24 cellular contexts compared by ENCODE assay signal in the genomic region with DNA sequence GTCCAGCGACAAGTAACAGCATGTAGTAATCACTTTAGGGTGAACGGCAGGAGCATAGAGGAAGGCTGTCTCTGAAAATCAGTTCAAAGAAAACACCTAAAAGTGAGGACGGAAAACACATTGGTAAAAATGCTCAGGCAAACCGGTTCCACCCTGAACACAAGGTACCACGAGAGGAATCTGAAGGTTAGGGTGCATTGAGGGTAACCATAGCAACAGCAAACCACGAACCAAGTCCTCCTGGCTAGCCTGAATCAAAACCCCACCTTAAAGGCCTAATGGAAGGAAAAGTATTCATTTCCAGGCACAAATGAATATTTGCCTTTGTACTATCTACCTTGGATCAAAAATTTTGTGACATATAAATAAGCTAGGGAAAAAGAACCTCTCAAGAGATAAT.
A peak's percentile ranks its signal among the peaks of the same experiment; 100 is the strongest.
DNase-seq lines count a peak whose midpoint lies in the region; ATAC-seq and TF ChIP-seq lines count a peak whose summit lies in the region.
"Had no signal": no experiment of that assay in that cellular context is flagged by ENCODE, and none has a peak within 500 bp of the region (broad histone marks: within the 10 kb centered on the region; RNA-seq: fewer than 3 reads in every experiment).

No MANE protein-coding gene starts in this region.

- H3K36me3 ChIP-seq in GM23338 (ENCODE audit: insufficient read depth): no peaks in the 10 kb centered on the region
- H3K36me3 ChIP-seq in neural progenitor cell: no peaks in the 10 kb centered on the region
- no peaks in the 10 kb centered on the region for H3K36me3 ChIP-seq in upper lobe of left lung
- H3K36me3 ChIP-seq: BLaER1 treated with 17β-estradiol and CSF1 and Interleukin-3, amounts not matched to agents 10 nM and 100 nM; MG63 had no signal

- H3F3A ChIP-seq in GM23338 (replicated peaks; ENCODE audit: low read depth): no peaks in the 10 kb centered on the region
- H3F3A ChIP-seq in neural progenitor cell (ENCODE audit: low read depth): no peaks in the 10 kb centered on the region

- 69 to 77% methylated on average over 6 of the region's 6 CpGs for WGBS in upper lobe of left lung, 2 donors

- H2AFZ ChIP-seq in GM23338 (no peak overlapping the region), neural progenitor cell (replicated peaks) (no peak overlapping the region)

- H3K27me3 ChIP-seq in GM23338 (ENCODE audit: insufficient read depth) (no peaks in the 10 kb centered on the region), neural progenitor cell (no peaks in the 10 kb centered on the region), upper lobe of left lung (no peaks in the 10 kb centered on the region)
- H3K27me3 ChIP-seq: BLaER1 treated with 17β-estradiol and CSF1 and Interleukin-3, amounts not matched to agents 10 nM and 100 nM; MG63 had no signal

- H4K20me1 ChIP-seq in GM23338 (replicated peaks; ENCODE audit: insufficient read depth): no peaks in the 10 kb centered on the region
- no peaks in the 10 kb centered on the region for H4K20me1 ChIP-seq in neural progenitor cell (ENCODE audit: low read depth)
- H4K20me1 ChIP-seq: BLaER1 treated with 17β-estradiol and CSF1 and Interleukin-3, amounts not matched to agents 10 nM and 100 nM had no signal

- H3K4me1 Mint-ChIP-seq in GM23338 (peaks cover 20% of the 10 kb centered on the region; the same call in 2 of the 3 replicates), neural progenitor cell (peaks cover 4% of the 10 kb centered on the region)

- H3K79me2 ChIP-seq in GM23338 (replicated peaks; ENCODE audit: insufficient read depth): no peaks in the 10 kb centered on the region
- no peaks in the 10 kb centered on the region for H3K79me2 ChIP-seq in neural progenitor cell (ENCODE audit: low read depth)

- H3K4me1 ChIP-seq in GM23338 (ENCODE audit: insufficient read depth) (peaks cover 11% of the 10 kb centered on the region; the same call in 1 of the 2 replicates), neural progenitor cell (peaks cover 5% of the 10 kb centered on the region), upper lobe of left lung (no peaks in the 10 kb centered on the region)
- H3K4me1 ChIP-seq: A549; BLaER1 treated with 17β-estradiol and CSF1 and Interleukin-3, amounts not matched to agents 10 nM and 100 nM had no signal

- H3K9ac ChIP-seq in neural progenitor cell: no peak overlapping the region
- H3K9ac ChIP-seq: BLaER1 treated with 17β-estradiol and CSF1 and Interleukin-3, amounts not matched to agents 10 nM and 100 nM; SK-N-SH had no signal

- TF ChIP-seq CTCF in GM23338 (conservative IDR thresholded peaks at IDR 0.05; ENCODE audit: low read depth in 2 of 2): no peak
- TF ChIP-seq CTCF in neural progenitor cell (IDR thresholded peaks at IDR 0.05): no peak
- TF ChIP-seq CTCF in upper lobe of left lung (IDR thresholded peaks at IDR 0.05): no peak

- H3K9me3 ChIP-seq in neural progenitor cell (ENCODE audit: low read depth): no peaks in the 10 kb centered on the region
- H3K9me3 ChIP-seq in upper lobe of left lung: no peaks in the 10 kb centered on the region
- H3K9me3 ChIP-seq: A549, MG63 had no signal

- H3K4me3 ChIP-seq in GM23338: no peak overlapping the region
- H3K4me3 ChIP-seq in neural progenitor cell: no peak overlapping the region
- no peak overlapping the region for H3K4me3 ChIP-seq in upper lobe of left lung
- H3K4me3 ChIP-seq: A549; BLaER1 treated with 17β-estradiol and CSF1 and Interleukin-3, amounts not matched to agents 10 nM and 100 nM; MG63 had no signal

- TF ChIP-seq POLR2A in upper lobe of left lung (IDR thresholded peaks at IDR 0.05): no peak

- no peak overlapping the region for H3K4me2 ChIP-seq in GM23338
- H3K4me2 ChIP-seq in neural progenitor cell: no peak overlapping the region
- H3K4me2 ChIP-seq: A549; BLaER1 treated with 17β-estradiol and CSF1 and Interleukin-3, amounts not matched to agents 10 nM and 100 nM; SK-N-SH had no signal

- DNase-seq in GM23338 (ENCODE audit: low spot score) (peak; percentile 40), HT1080 (ENCODE audit: low read depth) (peak; percentile 27), astrocyte of the hippocampus (ENCODE audit: low read depth, low spot score) (peak; percentile 61), neural progenitor cell (ENCODE audit: low spot score) (no peak), upper lobe of left lung (no peak)
- DNase-seq: AML-193; CD4-positive, alpha-beta T cell; KG1; MG63; NCI-H1105 treated with DMSO at 0.1 percent for 48 hours; NCI-H146; NCI-H1930; NCI-H345; NCI-H524; NCI-H82; NK-92 treated with Interleukin-12 subunit alpha and Interleukin-12 subunit beta, amount 100 ng/mL, for 24 hours; PC-3; SK-N-SH; SW 1271 had no signal

- H3K4me3 Mint-ChIP-seq in GM23338 (no peak overlapping the region), neural progenitor cell (no peak overlapping the region)
- H3K4me3 Mint-ChIP-seq: CD4-positive, alpha-beta T cell had no signal

- H3K9me3 Mint-ChIP-seq in GM23338: no peaks in the 10 kb centered on the region
- no peaks in the 10 kb centered on the region for H3K9me3 Mint-ChIP-seq in neural progenitor cell

- H3K27ac ChIP-seq in GM23338 (ENCODE audit: low read depth) (no peak overlapping the region), neural progenitor cell (no peak overlapping the region), upper lobe of left lung (no peak overlapping the region)
- H3K27ac ChIP-seq: A549; BLaER1 treated with 17β-estradiol and CSF1 and Interleukin-3, amounts not matched to agents 10 nM and 100 nM; HL-60 had no signal

- no peaks in the 10 kb centered on the region for H3K27me3 Mint-ChIP-seq in GM23338 (ENCODE audit: insufficient read depth, low read depth, poor library complexity)
- no peaks in the 10 kb centered on the region for H3K27me3 Mint-ChIP-seq in neural progenitor cell (ENCODE audit: insufficient read depth, low read depth)
- H3K27me3 Mint-ChIP-seq: CD4-positive, alpha-beta T cell had no signal

- H3K27ac Mint-ChIP-seq in GM23338 (peak overlapping the region; percentile 30; the same call in 1 of the 2 replicates), neural progenitor cell (peak overlapping the region; percentile 88)
- H3K27ac Mint-ChIP-seq: CD4-positive, alpha-beta T cell had no signal

- H3K9me2 ChIP-seq in GM23338 (ENCODE audit: insufficient read depth): no peaks in the 10 kb centered on the region
- H3K9me2 ChIP-seq: SK-N-SH had no signal

- H3K36me3 Mint-ChIP-seq in GM23338 (ENCODE audit: low read depth) (no peaks in the 10 kb centered on the region), neural progenitor cell (no peaks in the 10 kb centered on the region)

- TF ChIP-seq EP300 in upper lobe of left lung (IDR thresholded peaks at IDR 0.05): no peak

- no peak; the same call in 1 of the 3 replicates for ATAC-seq in GM23338
- ATAC-seq in upper lobe of left lung (ENCODE audit: low FRiP score in 2 of 2): no peak
- ATAC-seq in GM18873 (IDR thresholded peaks at IDR 0.05; ENCODE audit: low FRiP score, unreplicated experiment): no peak
- ATAC-seq in HG02981 (IDR thresholded peaks at IDR 0.05; ENCODE audit: unreplicated experiment): no peak
- ATAC-seq: A549, PC-3 had no signal

TF ChIP-seq in GM23338, 12 proteins besides CTCF, POLR2A, EP300 and RAD21 (continues in another document):
- TF ChIP-seq, protein P1, sequence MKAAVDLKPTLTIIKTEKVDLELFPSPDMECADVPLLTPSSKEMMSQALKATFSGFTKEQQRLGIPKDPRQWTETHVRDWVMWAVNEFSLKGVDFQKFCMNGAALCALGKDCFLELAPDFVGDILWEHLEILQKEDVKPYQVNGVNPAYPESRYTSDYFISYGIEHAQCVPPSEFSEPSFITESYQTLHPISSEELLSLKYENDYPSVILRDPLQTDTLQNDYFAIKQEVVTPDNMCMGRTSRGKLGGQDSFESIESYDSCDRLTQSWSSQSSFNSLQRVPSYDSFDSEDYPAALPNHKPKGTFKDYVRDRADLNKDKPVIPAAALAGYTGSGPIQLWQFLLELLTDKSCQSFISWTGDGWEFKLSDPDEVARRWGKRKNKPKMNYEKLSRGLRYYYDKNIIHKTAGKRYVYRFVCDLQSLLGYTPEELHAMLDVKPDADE (IDR thresholded peaks at IDR 0.05): no peak
- TF ChIP-seq POLR2AphosphoS5 (IDR thresholded peaks at IDR 0.05; ENCODE audit: low read depth): no peak
- TF ChIP-seq EZH2phosphoT487 (IDR thresholded peaks at IDR 0.05; ENCODE audit: unreplicated experiment): no peak
- TF ChIP-seq NANOG (IDR thresholded peaks at IDR 0.05; ENCODE audit: borderline replicate concordance): no peak

Comparison
In these comparisons a context has a peak if more than half of its experiments do, and no peak if none do; other contexts are left out.
1. DNase-seq: peak in GM23338 (single experiment), HT1080 (single experiment) and astrocyte of the hippocampus (single experiment); none in neural progenitor cell (single experiment) and upper lobe of left lung (0 of 2).